In genomic region chr7:1065263-1066260, GRCh38 we compare ENCODE assay signal across 8 cellular contexts. TPM values are rescaled to one million over a fixed set of nuclear protein-coding genes. Genes with fewer than 3 reads are reported as not detected.
DNase-seq lines count a peak whose midpoint lies in the region; ATAC-seq and TF ChIP-seq lines count a peak whose summit lies in the region.

No MANE protein-coding gene starts in this region.

- in situ Hi-C loops in Panc1 (cut with HindIII; ENCODE audit: low pct_unique_long_range_greater_than_20kb, low sequenced_read_pairs), result no loop called here

- H3K27me3 ChIP-seq in A673 (replicated peaks; ENCODE audit: insufficient read depth, low read depth, low read length, poor library complexity), result no peaks in the 10 kb centered on the region
- H3K27me3 ChIP-seq in Panc1 (ENCODE audit: control insufficient read depth, insufficient read depth, low read length), result no peaks in the 10 kb centered on the region

- ATAC-seq in GM18505 (IDR thresholded peaks at IDR 0.05; ENCODE audit: unreplicated experiment) (peak; percentile 51), HG03439 (IDR thresholded peaks at IDR 0.05; ENCODE audit: unreplicated experiment) (peak; percentile 54), Panc1 (peak; percentile 97)
- peak; percentile 93 for ATAC-seq in stimulated activated naive CD8-positive, alpha-beta T cell treated with anti-CD3 and anti-CD28 coated beads, Interleukin-15, Interleukin-2, amounts not matched to agents 100 U/mL and 50 U/mL, for 24 hours

- CTCF ChIA-PET in A673 (lab: Charles Lee), result interaction anchor here (0.5 to 2.4 kb wide), 12 partner anchors 14 to 122 kb away, joined by 3 to 42 read pairs (median 4); partner anchors contain the start of gene GPR146
- CTCF ChIA-PET in Panc1 (lab: Charles Lee), result interaction anchor here (0.6 to 2.6 kb wide), 8 partner anchors 15 to 162 kb away, joined by 3 to 49 read pairs (median 4); partner anchors contain the start of genes COX19 and GPR146

- TF ChIP-seq POLR2A in GM18505 (IDR thresholded peaks at IDR 0.05; ENCODE audit: borderline replicate concordance, extremely low read depth, insufficient read depth, insufficient read length), result no peak

- peaks cover 23% of the 10 kb centered on the region for H3K27me3 Mint-ChIP-seq in nephron (ENCODE audit: low read depth)

- H3K9me3 ChIP-seq in A673 (ENCODE audit: low read depth, low read length, poor library complexity, severe bottlenecking), result no peaks in the 10 kb centered on the region
- no peaks in the 10 kb centered on the region for H3K9me3 ChIP-seq in Panc1 (ENCODE audit: control insufficient read depth, insufficient read depth, low read depth, low read length)

- POLR2A ChIA-PET in A673 (lab: Charles Lee; ENCODE audit: low non-redundant PET), result interaction anchor here (0.6 kb wide), 1 partner anchor 25 kb away, joined by 9 read pairs; no protein-coding TSS in a partner anchor
- POLR2A ChIA-PET in Panc1 (lab: Charles Lee), result interaction anchor here (0.7 kb wide), 1 partner anchor 14 kb away, joined by 3 read pairs; no protein-coding TSS in a partner anchor

- H3K27ac Mint-ChIP-seq in nephron, result no peak overlapping the region

- peaks cover 11% of the 10 kb centered on the region for H3K4me1 Mint-ChIP-seq in nephron

- H3K27ac ChIP-seq in A673 (ENCODE audit: low read depth, low read length, poor library complexity, severe bottlenecking) (no peak overlapping the region), Panc1 (ENCODE audit: low read length) (no peak overlapping the region)

- intact Hi-C loops in A673 (cut with micrococcal nuclease; ENCODE audit: unreplicated experiment) (loop anchor here (1.0 kb wide), 1 partner anchor 72 kb away; no protein-coding TSS in a partner anchor), Panc1 (cut with micrococcal nuclease; ENCODE audit: unreplicated experiment) (loop anchor here (2.0 kb wide), 1 partner anchor 73 kb away; no protein-coding TSS in a partner anchor)

- H3K36me3 ChIP-seq in A673 (ENCODE audit: insufficient read depth, low read length, poor library complexity, severe bottlenecking) (no peaks in the 10 kb centered on the region), Panc1 (ENCODE audit: control insufficient read depth, insufficient read depth, low read length) (no peaks in the 10 kb centered on the region)

- BruUV-seq in A673 (replicated peaks; lab: Mats Ljungman, UMichigan), result no TSS peak
- BruUV-seq in Panc1 (replicated peaks; lab: Mats Ljungman, UMichigan), result no TSS peak

- DNase-seq in A673 (ENCODE audit: low spot score), result peak; percentile 83
- DNase-seq in Panc1 (ENCODE audit: low read depth, low spot score), result no peak
- DNase-seq in activated T-cell treated with anti-CD3 and anti-CD28 coated beads, Interleukin-2, amount 50 U/mL, for 48 hours, result peak; percentile 88 to 90
- DNase-seq in fibroblast of gingiva (ENCODE audit: low read depth), result peak; percentile 52
- peak; percentile 88 for DNase-seq in stimulated activated naive CD8-positive, alpha-beta T cell treated with anti-CD3 and anti-CD28 coated beads, Interleukin-15, Interleukin-2, amounts not matched to agents 100 U/mL and 50 U/mL, for 24 hours

- H3K36me3 Mint-ChIP-seq in nephron (ENCODE audit: low read depth), result peaks cover 5% of the 10 kb centered on the region

- TF ChIP-seq CTCF in A673 (conservative IDR thresholded peaks at IDR 0.05; ENCODE audit: low read depth, low read length), result peak; percentile 87
- peak; percentile 99 for TF ChIP-seq CTCF in Panc1 (IDR thresholded peaks at IDR 0.05)
- peak; percentile 81 to 89 (median 89) for TF ChIP-seq CTCF in nephron (IDR thresholded peaks at IDR 0.05; ENCODE audit: unreplicated experiment in 3 of 3)

- peaks cover 12% of the 10 kb centered on the region for H3K4me1 ChIP-seq in A673 (ENCODE audit: insufficient read depth, low read length, poor library complexity, severe bottlenecking)
- peaks cover 10% of the 10 kb centered on the region for H3K4me1 ChIP-seq in Panc1 (ENCODE audit: control insufficient read depth, insufficient read depth, low read length)

- no peaks in the 10 kb centered on the region for H3K9me3 Mint-ChIP-seq in nephron

- H3K4me3 ChIP-seq in A673 (ENCODE audit: low read depth, low read length, poor library complexity, severe bottlenecking) (no peak overlapping the region), Panc1 (ENCODE audit: low read depth in 2 of 2, low read length in 2 of 2) (no peak overlapping the region)

- H3K4me3 Mint-ChIP-seq in nephron, result peak overlapping the region in 1 of 3 experiments; percentile 26

RNA-seq across cellular contexts. Expression of gene GPR146, which starts 21.2 kb away (rescaled TPM):
- total RNA-seq in A673 (2021), result 0.95 and 2.4 TPM in 2 replicates
- 2.9 TPM for total RNA-seq in Panc1 (2021; ENCODE audit: unreplicated experiment)
- 3.6 TPM for polyA plus RNA-seq in Panc1 (2012; ENCODE audit: insufficient read length)

RNA-seq across cellular contexts. Expression of gene GPER1, which starts 22.4 kb away (rescaled TPM):
- 0.37 and 0.63 TPM in 2 replicates for total RNA-seq in A673 (2021)
- 2.9 TPM for total RNA-seq in Panc1 (2021; ENCODE audit: unreplicated experiment)
- polyA plus RNA-seq in Panc1 (2012; ENCODE audit: insufficient read length), result 3.9 TPM
